Comparison of ENCODE assay signal across 34 cellular contexts in genomic region chr16:75189638-75190245, GRCh38. TPM values are rescaled to one million over a fixed set of nuclear protein-coding genes. Genes with fewer than 3 reads are reported as not detected.
"Had no signal": no experiment of that assay in that cellular context is flagged by ENCODE, and none has a peak within 500 bp of the region (broad histone marks: within the 10 kb centered on the region; RNA-seq: fewer than 3 reads in every experiment).

No MANE protein-coding gene starts in this region.

- H3K36me3 Mint-ChIP-seq: naive B cell; natural killer cell; neural progenitor cell; stimulated activated memory B cell treated with anti-CD40 and anti-IgM and Interleukin-4, amounts not matched to agents 10 μg/mL and 1 μg/mL and 100 μg/mL, for 72 hours had no signal

- ATAC-seq: heart left ventricle; lower lobe of right lung; natural killer cell; right lobe of liver; stimulated activated memory B cell treated with anti-CD40 and anti-IgM and Interleukin-4, amounts not matched to agents 10 μg/mL and 1 μg/mL and 100 μg/mL, for 72 hours; stimulated activated naive CD8-positive, alpha-beta T cell treated with anti-CD3 and anti-CD28 coated beads, Interleukin-15, amount 100 ng/mL, for 72 hours; upper lobe of right lung had no signal

- H3K4me3 Mint-ChIP-seq: mesothelial cell of epicardium; naive B cell; natural killer cell; nephron progenitor cell; neural progenitor cell; stimulated activated memory B cell treated with anti-CD40 and anti-IgM and Interleukin-4, amounts not matched to agents 10 μg/mL and 1 μg/mL and 100 μg/mL, for 72 hours; stimulated activated naive CD8-positive, alpha-beta T cell treated with anti-CD3 and anti-CD28 coated beads, Interleukin-15, amount 100 ng/mL, for 72 hours had no signal

- H3K9me3 Mint-ChIP-seq: natural killer cell had no signal

- H3K27ac Mint-ChIP-seq: mesothelial cell of epicardium; naive B cell; natural killer cell; nephron progenitor cell; neural progenitor cell; progenitor cell of endocrine pancreas; stimulated activated memory B cell treated with anti-CD40 and anti-IgM and Interleukin-4, amounts not matched to agents 10 μg/mL and 1 μg/mL and 100 μg/mL, for 72 hours; stimulated activated naive CD8-positive, alpha-beta T cell treated with anti-CD3 and anti-CD28 coated beads, Interleukin-15, amount 100 ng/mL, for 72 hours had no signal

- H3K4me1 Mint-ChIP-seq: mesothelial cell of epicardium; naive B cell; natural killer cell; neural progenitor cell; stimulated activated memory B cell treated with anti-CD40 and anti-IgM and Interleukin-4, amounts not matched to agents 10 μg/mL and 1 μg/mL and 100 μg/mL, for 72 hours; stimulated activated naive CD8-positive, alpha-beta T cell treated with anti-CD3 and anti-CD28 coated beads, Interleukin-15, amount 100 ng/mL, for 72 hours had no signal

- H3K27me3 Mint-ChIP-seq: progenitor cell of endocrine pancreas had no signal

- DNase-seq: heart left ventricle; islet precursor cell; lower lobe of right lung; mesenchymal stem cell; naive B cell; natural killer cell; nephron progenitor cell; right lobe of liver; stimulated activated CD4-positive, alpha-beta T cell treated with anti-CD3 and anti-CD28 coated beads, Interleukin-1b, Interleukin-23, amount 100 ng/mL, for 48 hours; stimulated activated CD4-positive, alpha-beta T cell treated with anti-CD3 and anti-CD28 coated beads, Interleukin-2, amount 100 ng/mL, for 48 hours; stimulated activated CD4-positive, alpha-beta T cell treated with anti-CD3 and anti-CD28 coated beads, Interleukin-4, amount 100 ng/mL, for 4 hours; stimulated activated CD8-positive, alpha-beta memory T cell treated with anti-CD3 and anti-CD28 coated beads, Interleukin-4, amount 100 ng/mL, for 48 hours; stimulated activated naive CD4-positive, alpha-beta T cell treated with Interleukin-2 at 50 U/mL for 16 hours; stimulated activated naive CD8-positive, alpha-beta T cell treated with anti-CD3 and anti-CD28 coated beads, Interleukin-15, amount 100 ng/mL, for 72 hours; substantia nigra; transverse colon; upper lobe of right lung; uterus had no signal

RNA-seq across cellular contexts. Expression of gene CTRB2, which starts 17.2 kb away (rescaled TPM):
- total RNA-seq: hepatocyte, kidney epithelial cell, mammary epithelial cell, mesothelial cell of epicardium, mononuclear cell, natural killer cell, omental fat pad, pulmonary artery endothelial cell, renal cortical epithelial cell, right atrium auricular region, right lobe of liver, skeletal muscle tissue, temporal lobe, transverse colon, uterus had no signal

RNA-seq across cellular contexts. Expression of gene CTRB1, which starts 29.0 kb away (rescaled TPM):
- total RNA-seq: hepatocyte, kidney epithelial cell, liver, lower lobe of right lung, mammary epithelial cell, mesothelial cell of epicardium, mononuclear cell, natural killer cell, progenitor cell of endocrine pancreas, pulmonary artery endothelial cell, renal cortical epithelial cell, right atrium auricular region, right lobe of liver, skeletal muscle tissue, smooth muscle cell, temporal lobe, transverse colon, upper lobe of right lung, uterus had no signal
